In genomic region chr19:38647966-38648788, GRCh38 we compare ENCODE assay signal across 8 cellular contexts. TPM values are rescaled to one million over a fixed set of nuclear protein-coding genes. Genes with fewer than 3 reads are reported as not detected.
DNase-seq lines count a peak whose midpoint lies in the region; ATAC-seq, FAIRE-seq and TF ChIP-seq lines count a peak whose summit lies in the region.

No MANE protein-coding gene starts in this region.

- H3K4me1 ChIP-seq in left ventricle myocardium inferior (peaks cover 64% of the 10 kb centered on the region), small intestine (ENCODE audit: control insufficient read depth in 2 of 2, insufficient read depth in 1 of 2, low read depth in 1 of 2, low read length in 1 of 2) (peaks cover 0 to 10% of the 10 kb centered on the region in 2 donors)

- no peak for TF ChIP-seq CTCF in WTC11 (IDR thresholded peaks at IDR 0.05)
- TF ChIP-seq CTCF in left ventricle myocardium inferior (IDR thresholded peaks at IDR 0.05; ENCODE audit: borderline replicate concordance) = no peak

- 0 to 1% (median 0%) methylated on average over 20 of the region's 20 CpGs for WGBS in small intestine, 3 donors

- H3K9me3 ChIP-seq in left ventricle myocardium inferior (replicated peaks) (no peaks in the 10 kb centered on the region), small intestine (ENCODE audit: control insufficient read depth, low read depth) (no peaks in the 10 kb centered on the region)

- H3K36me3 ChIP-seq in left ventricle myocardium inferior (no peaks in the 10 kb centered on the region), small intestine (ENCODE audit: control insufficient read depth in 2 of 2, insufficient read depth in 2 of 2, low read length in 2 of 2) (no peaks in the 10 kb centered on the region)

- H3K27me3 ChIP-seq in left ventricle myocardium inferior (ENCODE audit: low read depth) = no peaks in the 10 kb centered on the region
- no peaks in the 10 kb centered on the region for H3K27me3 ChIP-seq in small intestine (ENCODE audit: control insufficient read depth in 2 of 2, insufficient read depth in 2 of 2, low read length in 2 of 2)

- H3K36me3 Mint-ChIP-seq in WTC11 = no peaks in the 10 kb centered on the region

- intact Hi-C loops in left ventricle myocardium inferior (cut with micrococcal nuclease) = no loop called here

- FAIRE-seq in small intestine (lab: Jason Lieb, UNC) (no peak), GM12892 (lab: Jason Lieb, UNC) (no peak)

- H3K4me1 Mint-ChIP-seq in WTC11 = peaks cover 58% of the 10 kb centered on the region

- peak; percentile 50 for DNase-seq in DMS 273 (lab: John Stamatoyannopoulos, UW; ENCODE audit: unreplicated experiment)
- DNase-seq in DMS 273 treated with DMSO at 0.1 percent for 48 hours (lab: John Stamatoyannopoulos, UW) = no peak
- no peak for DNase-seq in WTC11 (ENCODE audit: low spot score)
- no peak for DNase-seq in left ventricle myocardium inferior
- no peak for DNase-seq in small intestine
- DNase-seq in GM12892 (ENCODE audit: insufficient read length) = no peak
- no peak for DNase-seq in A172 (ENCODE audit: low spot score)

- no peak for TF ChIP-seq POLR2A in GM12892 (IDR thresholded peaks at IDR 0.05; ENCODE audit: low read depth, low read length)

- ATAC-seq in WTC11 (no peak), HG03342 (IDR thresholded peaks at IDR 0.05; ENCODE audit: unreplicated experiment) (no peak)

- peak overlapping the region; percentile 94 for H3K4me3 Mint-ChIP-seq in WTC11

- H3K4me3 ChIP-seq in left ventricle myocardium inferior = peak overlapping the region; percentile 94
- peak overlapping the region; percentile 94 to 97 for H3K4me3 ChIP-seq in small intestine (ENCODE audit: low read depth in 1 of 2, low read length in 2 of 2)

- POLR2A ChIA-PET in WTC11 (lab: Charles Lee) = interaction anchor here (0.5 to 4.6 kb wide), 12 partner anchors 11 to 260 kb away, joined by 3 to 44 read pairs (median 7); partner anchors contain the start of genes EIF3K and GGN

- no peaks in the 10 kb centered on the region for H3K9me3 Mint-ChIP-seq in WTC11

- CTCF ChIA-PET in WTC11 (lab: Charles Lee) = interaction anchor here (0.5 to 7.0 kb wide), 18 partner anchors 12 to 460 kb away, joined by 3 to 101 read pairs (median 4); partner anchors contain the start of genes EIF3K, FAM98C, GGN and MRPS12

- H3K27me3 Mint-ChIP-seq in WTC11 (ENCODE audit: low read depth) = no peaks in the 10 kb centered on the region

- peak overlapping the region; percentile 95 for H3K27ac ChIP-seq in left ventricle myocardium inferior (replicated peaks)
- peak overlapping the region; percentile 93 to 99 for H3K27ac ChIP-seq in small intestine (ENCODE audit: low read depth in 1 of 2, low read length in 1 of 2)

- peak overlapping the region; percentile 93 for H3K27ac Mint-ChIP-seq in WTC11

TF ChIP-seq in WTC11, 78 proteins besides CTCF, POLR2A, EP300 and RAD21:
- TF ChIP-seq ETV6 (CRISPR knock-in tag; IDR thresholded peaks at IDR 0.05) (no peak), MAX (CRISPR knock-in tag; IDR thresholded peaks at IDR 0.05) (0 out of 2 replicates have a peak, but pooled peaks have one; percentile 3)

RNA-seq across cellular contexts. Expression of gene ACTN4, which starts 0.7 kb away (rescaled TPM):
- total RNA-seq in WTC11 (2021) = 484 to 511 TPM (median 506 TPM) in 3 replicates
- total RNA-seq in left ventricle myocardium inferior = 111 TPM
- polyA plus RNA-seq in small intestine = 100 to 1,000 TPM; 188 to 326 (median 291) TPM
- polyA plus RNA-seq in GM12892 (2012; ENCODE audit: missing spikeins) = 113 TPM
- total RNA-seq in A172 (2014; rRNA removed; shearing (Covaris generic)) = 493 and 604 TPM in 2 replicates

RNA-seq across cellular contexts. Expression of gene EIF3K, which starts 29.2 kb away (rescaled TPM):
- total RNA-seq in WTC11 (2021) = 389 to 416 TPM (median 410 TPM) in 3 replicates
- total RNA-seq in left ventricle myocardium inferior = 598 TPM
- 100 to 1,000 TPM; 619 to 710 (median 633) TPM for polyA plus RNA-seq in small intestine
- polyA plus RNA-seq in GM12892 (2012; ENCODE audit: missing spikeins) = 279 TPM
- total RNA-seq in A172 (2014; rRNA removed; shearing (Covaris generic)) = 358 and 549 TPM in 2 replicates

RNA-seq across cellular contexts. Expression of gene MAP4K1, which starts 30.4 kb away (rescaled TPM):
- total RNA-seq in WTC11 (2021) (14.0 to 25.0 TPM (median 24.5 TPM) in 3 replicates), left ventricle myocardium inferior (1.6 TPM)
- polyA plus RNA-seq in small intestine = 10 to 100 TPM in 1 of 3 donors, 1 to 10 TPM in 1, under 1 TPM in 1; 0.45 to 10.8 (median 4.0) TPM
- 105 TPM for polyA plus RNA-seq in GM12892 (2012; ENCODE audit: missing spikeins)
- total RNA-seq in A172 (2014; rRNA removed; shearing (Covaris generic)) = 0.72 and 1.4 TPM in 2 replicates
